Comparison of ENCODE assay signal across 8 cellular contexts in the genomic region with DNA sequence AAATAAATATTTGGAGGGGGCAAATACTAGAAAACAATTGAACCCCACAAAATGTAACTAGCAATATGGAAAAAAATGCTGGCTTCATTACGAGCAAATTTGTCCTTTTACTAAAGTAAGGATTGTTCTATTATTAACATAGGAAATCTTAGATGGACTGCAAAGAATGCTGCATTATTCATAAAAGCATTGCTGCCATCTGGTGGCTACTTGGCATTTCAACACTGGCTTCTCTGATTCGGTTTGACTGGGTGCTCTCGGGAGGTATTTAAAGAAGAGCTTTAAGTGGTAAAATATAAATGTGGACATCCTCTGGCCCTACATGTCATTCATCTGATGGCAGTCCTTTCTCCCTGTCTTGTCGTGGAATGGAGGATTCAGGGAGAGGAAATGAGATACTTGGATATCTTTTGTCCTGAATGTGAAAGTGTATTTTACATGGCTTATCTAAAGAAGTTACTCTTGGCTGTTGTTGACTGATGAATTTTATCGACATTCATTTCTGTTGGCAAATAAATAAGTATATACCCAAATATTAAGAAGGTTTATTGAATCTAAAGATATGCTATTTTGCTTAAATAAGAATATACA.
DNase-seq lines count a peak whose midpoint lies in the region; ATAC-seq, FAIRE-seq and TF ChIP-seq lines count a peak whose summit lies in the region.

No MANE protein-coding gene starts in this region.

- peak; percentile 88 for TF ChIP-seq CTCF in D721Med (IDR thresholded peaks at IDR 0.05; ENCODE audit: insufficient read depth, missing control alignments)

- no peaks in the 10 kb centered on the region for H3K9me3 Mint-ChIP-seq in activated naive CD8-positive, alpha-beta T cell (ENCODE audit: low read depth)

- H3K27me3 Mint-ChIP-seq in activated naive CD8-positive, alpha-beta T cell = no peaks in the 10 kb centered on the region

- DNase-seq in D721Med (ENCODE audit: insufficient read length, low spot score) = no peak
- DNase-seq in MG63 = peak; percentile 49
- peak; percentile 19 for DNase-seq in SKM-1 (lab: John Stamatoyannopoulos, UW; ENCODE audit: unreplicated experiment)
- DNase-seq in head of caudate nucleus = peak in 41 of 42 donors; percentile 15 to 87 (median 67)
- peak; percentile 72 for DNase-seq in renal cortical epithelial cell (ENCODE audit: low read depth)

- ATAC-seq in GM21515 (IDR thresholded peaks at IDR 0.05; ENCODE audit: unreplicated experiment) (peak; percentile 50), HG02970 (IDR thresholded peaks at IDR 0.05; ENCODE audit: low FRiP score, unreplicated experiment) (no peak)

- peak overlapping the region; percentile 99 for H3K27ac Mint-ChIP-seq in activated naive CD8-positive, alpha-beta T cell

- H3K36me3 ChIP-seq in MG63 = no peaks in the 10 kb centered on the region

- intact Hi-C loops in head of caudate nucleus (cut with DNase I) = loop anchor here (10.0 kb wide), 1 partner anchor 145 kb away; no protein-coding TSS in a partner anchor

- H3K4me3 ChIP-seq in MG63 = no peak overlapping the region

- peaks cover 3% of the 10 kb centered on the region; the same call in 1 of the 2 replicates for H3K27me3 ChIP-seq in MG63

- H3K36me3 Mint-ChIP-seq in activated naive CD8-positive, alpha-beta T cell = peaks cover 6% of the 10 kb centered on the region

- peaks cover 3% of the 10 kb centered on the region; the same call in 1 of the 2 replicates for H3K9me3 ChIP-seq in MG63

- FAIRE-seq in D721Med (lab: Jason Lieb, UNC) = peak; percentile 93

- H3K4me3 Mint-ChIP-seq in activated naive CD8-positive, alpha-beta T cell = peak overlapping the region; percentile 89

- H3K4me1 Mint-ChIP-seq in activated naive CD8-positive, alpha-beta T cell (ENCODE audit: low read depth) = peaks cover 84% of the 10 kb centered on the region
